1 cellular context compared by ENCODE assay signal in genomic region chr1:171636141-171636540, GRCh38.
TF ChIP-seq lines count a peak whose summit lies in the region.

No MANE protein-coding gene starts in this region.

TF ChIP-seq in HepG2, 621 proteins besides CTCF, POLR2A, EP300 and RAD21 (continued from another document):
- TF ChIP-seq REST (IDR thresholded peaks at IDR 0.05; ENCODE audit: borderline replicate concordance in 1 of 2, low read depth in 1 of 2, low read length in 2 of 2) (peak; percentile 51 to 91), ZNF30 (CRISPR knock-in tag; IDR thresholded peaks at IDR 0.05) (no peak)
